ENCODE assay signal across 10 cellular contexts in genomic region chr6:82954937-82955577, GRCh38.
DNase-seq lines count a peak whose midpoint lies in the region; ATAC-seq, FAIRE-seq and TF ChIP-seq lines count a peak whose summit lies in the region.
"Had no signal": no experiment of that assay in that cellular context is flagged by ENCODE, and none has a peak within 500 bp of the region (broad histone marks: within the 10 kb centered on the region; RNA-seq: fewer than 3 reads in every experiment).

No MANE protein-coding gene starts in this region.

- H2BK120ac ChIP-seq in mesendoderm (ENCODE audit: low read depth, low read length), result no peak overlapping the region

- no peak for TF ChIP-seq POLR2A in HepG2 (IDR thresholded peaks at IDR 0.05; ENCODE audit: insufficient read depth in 1 of 2, low read depth in 2 of 2, low read length in 2 of 2)

- H3K23ac ChIP-seq in mesendoderm (ENCODE audit: low read length), result no peak overlapping the region

- H3K9me2 ChIP-seq in OCI-LY1 (ENCODE audit: low read depth, low read length), result no peaks in the 10 kb centered on the region

- H3K79me1 ChIP-seq in mesendoderm (ENCODE audit: low read length), result no peaks in the 10 kb centered on the region

- H4K8ac ChIP-seq in mesendoderm (ENCODE audit: low read depth, low read length), result no peak overlapping the region

- no peak overlapping the region for H3K18ac ChIP-seq in mesendoderm (ENCODE audit: low read length)

- CTCF ChIA-PET in HepG2 (lab: Yijun Ruan, JAX; ENCODE audit: low intra/inter-chr PET ratio, low total read pairs), result no interaction called here

- H3K79me2 ChIP-seq in OCI-LY1 (ENCODE audit: insufficient read depth, low read length) (no peaks in the 10 kb centered on the region), mesendoderm (ENCODE audit: control insufficient read depth, insufficient read depth, low read length) (no peaks in the 10 kb centered on the region), HepG2 (ENCODE audit: insufficient read depth, low read length) (no peaks in the 10 kb centered on the region)

- no peak overlapping the region for H3K56ac ChIP-seq in mesendoderm (ENCODE audit: low read length)

- TF ChIP-seq CTCF in OCI-LY1 (IDR thresholded peaks at IDR 0.05; ENCODE audit: low read length) (no peak), HepG2 (CRISPR knock-in tag; IDR thresholded peaks at IDR 0.05) (no peak)

- no peaks in the 10 kb centered on the region for H3F3A ChIP-seq in OCI-LY1 (ENCODE audit: insufficient read depth, low read length)

- WGBS in mesendoderm (ENCODE audit: extremely low coverage, insufficient coverage, low lambda C conversion rate), result no CpG with 5 or more reads among the region's 4 CpGs
- WGBS in HepG2 (ENCODE audit: low lambda C conversion rate), result 96% methylated on average over 4 of the region's 4 CpGs

- H3K4me3 ChIP-seq in OCI-LY1 (ENCODE audit: low read depth, low read length, poor library complexity, severe bottlenecking) (peak overlapping the region; percentile 37), mesendoderm (ENCODE audit: low read length) (no peak overlapping the region), HepG2 (replicated peaks in 1 of 3; ENCODE audit: insufficient read depth in 1 of 3, low read depth in 2 of 3, low read length in 3 of 3) (no peak overlapping the region)

- TF ChIP-seq RAD21 in HepG2 (CRISPR knock-in tag; IDR thresholded peaks at IDR 0.05), result no peak

- H2BK15ac ChIP-seq in mesendoderm (replicated peaks; ENCODE audit: low read depth), result no peak overlapping the region

- no peak overlapping the region for H3K4ac ChIP-seq in mesendoderm (ENCODE audit: low read depth, low read length)

- H4K5ac ChIP-seq in mesendoderm (ENCODE audit: low read length), result no peak overlapping the region

- H3K4me1 ChIP-seq in OCI-LY1 (ENCODE audit: insufficient read depth, low read length, severe bottlenecking) (peaks cover 53% of the 10 kb centered on the region), mesendoderm (ENCODE audit: control insufficient read depth, low read depth, low read length) (peaks cover 11% of the 10 kb centered on the region), HepG2 (ENCODE audit: insufficient read depth, low read length) (no peaks in the 10 kb centered on the region)

- peak; percentile 74 for ATAC-seq in GM18517 (IDR thresholded peaks at IDR 0.05; ENCODE audit: unreplicated experiment)
- ATAC-seq in HG02840 (IDR thresholded peaks at IDR 0.05; ENCODE audit: low FRiP score, unreplicated experiment), result peak; percentile 80
- ATAC-seq in HepG2, result no peak
- ATAC-seq in Right ventricle myocardium superior (ENCODE audit: poor library complexity), result no peak

- no TSS peak for BruUV-seq in HepG2 (replicated peaks; lab: Mats Ljungman, UMichigan)

- H3K4me2 ChIP-seq in OCI-LY1 (ENCODE audit: low read length) (peak overlapping the region; percentile 57), mesendoderm (ENCODE audit: low read length) (no peak overlapping the region), HepG2 (ENCODE audit: low read depth, low read length) (no peak overlapping the region)

- H3K27ac ChIP-seq in OCI-LY1 (ENCODE audit: low read depth, low read length, poor library complexity, severe bottlenecking) (peak overlapping the region; percentile 98), mesendoderm (ENCODE audit: low read depth, low read length) (no peak overlapping the region), HepG2 (ENCODE audit: extremely low read length, insufficient read depth, low read length) (no peak overlapping the region)

- no peak overlapping the region for H2BK5ac ChIP-seq in mesendoderm (ENCODE audit: low read length)

- in situ Hi-C loops in HepG2 (cut with HindIII; ENCODE audit: extremely low pct_ligation_motif_present, low pct_unique_long_range_greater_than_20kb), result no loop called here

- TF ChIP-seq EP300 in HepG2 (IDR thresholded peaks at IDR 0.05; ENCODE audit: low read depth in 2 of 2, low read length in 2 of 2) (no peak), HepG2 (CRISPR knock-in tag; IDR thresholded peaks at IDR 0.05; ENCODE audit: borderline replicate concordance) (no peak)

- no peaks in the 10 kb centered on the region for H3K27me3 ChIP-seq in OCI-LY1 (ENCODE audit: insufficient read depth, low read length)
- H3K27me3 ChIP-seq in mesendoderm (ENCODE audit: insufficient read depth, low read length, poor library complexity), result no peaks in the 10 kb centered on the region
- no peaks in the 10 kb centered on the region for H3K27me3 ChIP-seq in HepG2 (ENCODE audit: control insufficient read depth in 1 of 2, insufficient read depth in 2 of 2, low read length in 2 of 2)

- H3K36me3 ChIP-seq in OCI-LY1 (ENCODE audit: insufficient read depth, low read length) (peaks cover 21% of the 10 kb centered on the region; the same call in 1 of the 2 replicates), mesendoderm (ENCODE audit: control insufficient read depth, insufficient read depth, low read length) (no peaks in the 10 kb centered on the region), HepG2 (replicated peaks in 1 of 2; ENCODE audit: control insufficient read depth in 1 of 2, insufficient read depth in 2 of 2, low read length in 2 of 2) (peaks cover 0 to 3% of the 10 kb centered on the region in 2 experiments; a peak in 3 of 5 replicates)

- H4K20me1 ChIP-seq in OCI-LY1 (ENCODE audit: insufficient read depth, low read length) (no peaks in the 10 kb centered on the region), HepG2 (ENCODE audit: insufficient read depth, low read length) (no peaks in the 10 kb centered on the region)

- FAIRE-seq in HepG2 (lab: Jason Lieb, UNC), result no peak

- H3K9me3 ChIP-seq in OCI-LY1 (ENCODE audit: low read length), result no peaks in the 10 kb centered on the region
- no peaks in the 10 kb centered on the region for H3K9me3 ChIP-seq in HepG2 (ENCODE audit: low read length)

- H2AK5ac ChIP-seq in mesendoderm (ENCODE audit: low read length), result no peak overlapping the region

- DNase-seq in kidney tubule cell (ENCODE audit: low spot score) (peak; percentile 88), mesendoderm (no peak), HepG2 (ENCODE audit: low spot score) (no peak), Right ventricle myocardium superior (no peak)
- DNase-seq in activated T-cell treated with anti-CD3 and anti-CD28 coated beads, Interleukin-2, amount 50 U/mL, for 1 hour, result no peak
- DNase-seq: effector CD4-positive, alpha-beta T cell; stimulated activated CD4-positive, alpha-beta T cell treated with anti-CD3 and anti-CD28 coated beads, Interleukin-4, amount 100 ng/mL, for 4 hours had no signal

- H2AFZ ChIP-seq in OCI-LY1 (ENCODE audit: low read length) (no peak overlapping the region), HepG2 (ENCODE audit: low read length) (no peak overlapping the region)

- POLR2A ChIA-PET in HepG2 (lab: Yijun Ruan, JAX), result no interaction called here

- H3K9ac ChIP-seq in OCI-LY1 (ENCODE audit: low read length), result peak overlapping the region; percentile 64
- H3K9ac ChIP-seq in mesendoderm (ENCODE audit: low read length), result no peak overlapping the region
- H3K9ac ChIP-seq in HepG2 (ENCODE audit: insufficient read depth, low read depth, low read length), result no peak overlapping the region

- intact Hi-C loops in HepG2 (cut with micrococcal nuclease; ENCODE audit: unreplicated experiment) (no loop called here), Right ventricle myocardium superior (cut with DNase I) (no loop called here)

TF ChIP-seq in HepG2, 621 proteins besides CTCF, POLR2A, EP300 and RAD21:
- TF ChIP-seq PAWR (CRISPR knock-in tag; IDR thresholded peaks at IDR 0.05; ENCODE audit: borderline replicate concordance) (no peak), NFKBIZ (CRISPR knock-in tag; IDR thresholded peaks at IDR 0.05) (no peak), ZNF280B (CRISPR knock-in tag; IDR thresholded peaks at IDR 0.05; ENCODE audit: borderline replicate concordance) (no peak), ELF1 (CRISPR knock-in tag; IDR thresholded peaks at IDR 0.05) (no peak), ZMYM3 (CRISPR knock-in tag; IDR thresholded peaks at IDR 0.05) (no peak), ZNF547 (CRISPR knock-in tag; IDR thresholded peaks at IDR 0.05) (no peak), SNAPC2 (CRISPR knock-in tag; IDR thresholded peaks at IDR 0.05) (no peak), ZFYVE20 (CRISPR knock-in tag; IDR thresholded peaks at IDR 0.05; ENCODE audit: borderline replicate concordance, low read depth) (no peak), ZFP37 (CRISPR knock-in tag; IDR thresholded peaks at IDR 0.05; ENCODE audit: borderline replicate concordance) (no peak), ZNF577 (CRISPR knock-in tag; IDR thresholded peaks at IDR 0.05; ENCODE audit: borderline replicate concordance, low read depth) (no peak), CBX2 (IDR thresholded peaks at IDR 0.05; ENCODE audit: low read depth, low read length) (no peak), CBX2 (CRISPR knock-in tag; IDR thresholded peaks at IDR 0.05; ENCODE audit: low read depth) (no peak), MBD4 (IDR thresholded peaks at IDR 0.05; ENCODE audit: borderline replicate concordance, low read length) (no peak)
- TF ChIP-seq, protein P1, sequence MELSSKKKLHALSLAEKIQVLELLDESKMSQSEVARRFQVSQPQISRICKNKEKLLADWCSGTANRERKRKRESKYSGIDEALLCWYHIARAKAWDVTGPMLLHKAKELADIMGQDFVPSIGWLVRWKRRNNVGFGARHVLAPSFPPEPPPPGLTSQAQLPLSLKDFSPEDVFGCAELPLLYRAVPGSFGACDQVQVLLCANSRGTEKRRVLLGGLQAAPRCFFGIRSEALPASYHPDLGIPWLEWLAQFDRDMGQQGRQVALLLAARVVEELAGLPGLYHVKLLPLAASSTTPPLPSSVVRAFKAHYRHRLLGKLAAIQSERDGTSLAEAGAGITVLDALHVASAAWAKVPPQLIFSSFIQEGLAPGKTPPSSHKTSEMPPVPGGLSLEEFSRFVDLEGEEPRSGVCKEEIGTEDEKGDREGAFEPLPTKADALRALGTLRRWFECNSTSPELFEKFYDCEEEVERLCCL (CRISPR knock-in tag; IDR thresholded peaks at IDR 0.05; ENCODE audit: borderline replicate concordance), result no peak

Comparison
In these comparisons a context has a peak if more than half of its experiments do, and no peak if none do; other contexts are left out.
1. ATAC-seq: peak in GM18517 (single experiment) and HG02840 (single experiment); none in HepG2 (single experiment) and Right ventricle myocardium superior (single experiment).